8 cellular contexts compared by ENCODE assay signal in the genomic region with DNA sequence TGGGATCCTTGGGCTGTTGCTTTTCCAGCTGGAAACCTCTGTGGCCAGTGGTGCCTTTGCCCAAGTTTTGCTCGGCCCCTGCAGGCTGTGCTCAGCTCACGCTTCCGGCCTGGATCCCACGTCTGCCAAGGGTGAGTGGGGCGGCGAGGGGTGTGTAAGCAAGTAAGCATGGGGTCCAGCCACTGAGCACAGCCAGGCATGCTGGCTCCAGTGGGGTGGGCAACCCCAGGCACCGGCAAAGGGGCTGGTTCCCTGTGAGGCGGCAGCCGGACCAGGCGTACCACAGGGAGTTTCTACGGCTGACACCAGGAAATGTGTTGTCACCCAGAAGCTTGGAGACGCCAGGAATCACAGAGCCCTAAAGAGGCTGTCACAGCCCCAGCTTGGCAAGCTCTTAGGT.
"Had no signal": no experiment of that assay in that cellular context is flagged by ENCODE, and none has a peak within 500 bp of the region (broad histone marks: within the 10 kb centered on the region; RNA-seq: fewer than 3 reads in every experiment).

No MANE protein-coding gene starts in this region.

- H3K36me3 ChIP-seq: HAP-1 had no signal

- H3K9me3 ChIP-seq: HAP-1 had no signal

- ATAC-seq: HCT116, K562 had no signal

- H3K27ac ChIP-seq: GM23248, HL-60 had no signal

- H3K4me3 Mint-ChIP-seq: HFFc6 had no signal

- H3K4me3 ChIP-seq: GM23248, HAP-1, K562 had no signal

- DNase-seq: GM23248, GOT3, HFFc6, IMR-90 had no signal

- H3K27ac Mint-ChIP-seq: HFFc6 had no signal
